15 cellular contexts compared by ENCODE assay signal in genomic region chr20:63982937-63983336, GRCh38. TPM values are rescaled to one million over a fixed set of nuclear protein-coding genes. Genes with fewer than 3 reads are reported as not detected.
DNase-seq lines count a peak whose midpoint lies in the region; ATAC-seq and TF ChIP-seq lines count a peak whose summit lies in the region.
"Had no signal": no experiment of that assay in that cellular context is flagged by ENCODE, and none has a peak within 500 bp of the region (broad histone marks: within the 10 kb centered on the region; RNA-seq: fewer than 3 reads in every experiment).

No MANE protein-coding gene starts in this region.

- peaks cover 44% of the 10 kb centered on the region for H4K20me1 ChIP-seq in BLaER1

- no peaks in the 10 kb centered on the region for H3K9me3 Mint-ChIP-seq in CD8-positive, alpha-beta memory T cell
- no peaks in the 10 kb centered on the region for H3K9me3 Mint-ChIP-seq in activated CD4-positive, alpha-beta memory T cell treated with anti-CD3 and anti-CD28 coated beads, Interleukin-2, amount 10 ng/mL, durations not matched to agents 7 days and 5 days

- H2BK12ac ChIP-seq in mesenchymal stem cell (ENCODE audit: low read length in 2 of 2) = no peak overlapping the region

- no peak overlapping the region for H2BK15ac ChIP-seq in mesenchymal stem cell (ENCODE audit: low read depth, poor library complexity, severe bottlenecking)

- H3K27ac ChIP-seq in BLaER1 (no peak overlapping the region), mesenchymal stem cell (ENCODE audit: low read length, poor library complexity, severe bottlenecking) (no peak overlapping the region), upper lobe of right lung (no peak overlapping the region)
- H3K27ac ChIP-seq in CD8-positive, alpha-beta memory T cell (ENCODE audit: low read depth, low read length) = no peak overlapping the region
- H3K27ac ChIP-seq: C4-2B, dorsolateral prefrontal cortex, transverse colon, WERI-Rb-1 had no signal

- H3K4me3 ChIP-seq in BLaER1 = no peak overlapping the region
- no peak overlapping the region for H3K4me3 ChIP-seq in CD8-positive, alpha-beta memory T cell (ENCODE audit: low read length)
- H3K4me3 ChIP-seq in mesenchymal stem cell (ENCODE audit: insufficient read depth in 1 of 2, low read depth in 1 of 2, low read length in 2 of 2) = no peak overlapping the region
- H3K4me3 ChIP-seq in upper lobe of right lung = no peak overlapping the region
- H3K4me3 ChIP-seq: transverse colon had no signal

- peaks cover 44 to 53% (median 49%) of the 10 kb centered on the region in 3 donors for H3K4me1 Mint-ChIP-seq in CD8-positive, alpha-beta memory T cell
- peaks cover 42% of the 10 kb centered on the region for H3K4me1 Mint-ChIP-seq in activated CD4-positive, alpha-beta memory T cell treated with anti-CD3 and anti-CD28 coated beads, Interleukin-2, amount 10 ng/mL, durations not matched to agents 7 days and 5 days

- no peak overlapping the region for H2AFZ ChIP-seq in mesenchymal stem cell (ENCODE audit: low read depth, low read length)

- H3K18ac ChIP-seq in mesenchymal stem cell (ENCODE audit: low read depth in 1 of 2, low read length in 2 of 2) = no peak overlapping the region

- H3K4me1 ChIP-seq in BLaER1 (peaks cover 41% of the 10 kb centered on the region), mesenchymal stem cell (ENCODE audit: control insufficient read depth, insufficient read depth, low read depth, low read length) (peaks cover 35% of the 10 kb centered on the region), upper lobe of right lung (peaks cover 30% of the 10 kb centered on the region)
- H3K4me1 ChIP-seq in CD8-positive, alpha-beta memory T cell (ENCODE audit: insufficient read depth, low read length) = peaks cover 37% of the 10 kb centered on the region

- H3K4me2 ChIP-seq in BLaER1 = peak overlapping the region; percentile 97; the same call in 1 of the 2 replicates
- H3K4me2 ChIP-seq in mesenchymal stem cell (ENCODE audit: low read length, poor library complexity, severe bottlenecking) = no peak overlapping the region

- H3K4ac ChIP-seq in mesenchymal stem cell (ENCODE audit: low read depth in 1 of 2, low read length in 2 of 2) = no peak overlapping the region

- H3K27me3 ChIP-seq in BLaER1 (no peaks in the 10 kb centered on the region), mesenchymal stem cell (ENCODE audit: control insufficient read depth in 1 of 2, insufficient read depth in 1 of 2, low read length in 2 of 2) (no peaks in the 10 kb centered on the region), upper lobe of right lung (no peaks in the 10 kb centered on the region)
- no peaks in the 10 kb centered on the region for H3K27me3 ChIP-seq in CD8-positive, alpha-beta memory T cell (ENCODE audit: insufficient read depth, low read length, poor library complexity, severe bottlenecking)
- H3K27me3 ChIP-seq: transverse colon had no signal

- H4K91ac ChIP-seq in mesenchymal stem cell (ENCODE audit: low read length) = no peak overlapping the region

- peak overlapping the region in 6 of 8 donors; percentile 18 to 95 (median 80) for H3K27ac Mint-ChIP-seq in CD8-positive, alpha-beta memory T cell
- H3K27ac Mint-ChIP-seq in activated CD4-positive, alpha-beta memory T cell treated with anti-CD3 and anti-CD28 coated beads, Interleukin-2, amount 10 ng/mL, durations not matched to agents 7 days and 5 days = no peak overlapping the region

- TF ChIP-seq CTCF in upper lobe of right lung (IDR thresholded peaks at IDR 0.05) = no peak

- H3K27me3 Mint-ChIP-seq in CD8-positive, alpha-beta memory T cell = no peaks in the 10 kb centered on the region
- H3K27me3 Mint-ChIP-seq in activated CD4-positive, alpha-beta memory T cell treated with anti-CD3 and anti-CD28 coated beads, Interleukin-2, amount 10 ng/mL, durations not matched to agents 7 days and 5 days = no peaks in the 10 kb centered on the region

- H3K36me3 Mint-ChIP-seq in CD8-positive, alpha-beta memory T cell = peaks cover 16 to 58% (median 25%) of the 10 kb centered on the region in 3 donors
- H3K36me3 Mint-ChIP-seq in activated CD4-positive, alpha-beta memory T cell treated with anti-CD3 and anti-CD28 coated beads, Interleukin-2, amount 10 ng/mL, durations not matched to agents 7 days and 5 days (ENCODE audit: low read depth) = peaks cover 32% of the 10 kb centered on the region

- peaks cover 23% of the 10 kb centered on the region for H3K79me1 ChIP-seq in mesenchymal stem cell (replicated peaks; ENCODE audit: low read length, poor library complexity, severe bottlenecking)

- no peak overlapping the region for H3K14ac ChIP-seq in mesenchymal stem cell (ENCODE audit: low read length in 2 of 2)

- H3K36me3 ChIP-seq in BLaER1 (peaks cover 56% of the 10 kb centered on the region), mesenchymal stem cell (ENCODE audit: control insufficient read depth in 1 of 2, insufficient read depth in 2 of 2, low read depth in 1 of 2, low read length in 2 of 2) (peaks cover 35 to 47% of the 10 kb centered on the region in 2 experiments), upper lobe of right lung (peaks cover 45% of the 10 kb centered on the region)
- H3K36me3 ChIP-seq in CD8-positive, alpha-beta memory T cell (ENCODE audit: insufficient read depth, low read length) = peaks cover 28% of the 10 kb centered on the region

- no peak overlapping the region for H2BK120ac ChIP-seq in mesenchymal stem cell (ENCODE audit: low read depth, low read length)

- CTCF ChIA-PET in CD8-positive, alpha-beta memory T cell (lab: Charles Lee) = interaction anchor here (1.0 to 1.8 kb wide), 3 partner anchors 53 to 95 kb away, joined by 3 to 7 read pairs (median 4); partner anchors contain the start of gene C20orf204
- CTCF ChIA-PET in activated CD4-positive, alpha-beta memory T cell treated with anti-CD3 and anti-CD28 coated beads, Interleukin-2, amount 10 ng/mL, durations not matched to agents 7 days and 5 days (lab: Charles Lee) = interaction anchor here (4.1 kb wide), 1 partner anchor 56 kb away, joined by 117 read pairs; the partner anchor contains the start of gene C20orf204

- no peak overlapping the region for H4K8ac ChIP-seq in mesenchymal stem cell (ENCODE audit: low read length)

- H3K9me3 ChIP-seq in BLaER1 (no peaks in the 10 kb centered on the region), mesenchymal stem cell (ENCODE audit: control insufficient read depth, low read length) (no peaks in the 10 kb centered on the region), upper lobe of right lung (no peaks in the 10 kb centered on the region)
- H3K9me3 ChIP-seq in CD8-positive, alpha-beta memory T cell (ENCODE audit: low read length) = no peaks in the 10 kb centered on the region
- H3K9me3 ChIP-seq: transverse colon had no signal

- intact Hi-C loops in upper lobe of right lung (cut with DNase I) = no loop called here

- ATAC-seq in upper lobe of right lung (no peak), HG03025 (IDR thresholded peaks at IDR 0.05; ENCODE audit: low FRiP score, unreplicated experiment) (no peak)
- ATAC-seq: left cardiac atrium had no signal

- POLR2A ChIA-PET in CD8-positive, alpha-beta memory T cell (lab: Charles Lee) = interaction anchor here (0.6 to 3.4 kb wide), 2 partner anchors 56 to 272 kb away, joined by 8 to 15 read pairs; no protein-coding TSS in a partner anchor
- POLR2A ChIA-PET in activated CD4-positive, alpha-beta memory T cell treated with anti-CD3 and anti-CD28 coated beads, Interleukin-2, amount 10 ng/mL, durations not matched to agents 7 days and 5 days (lab: Charles Lee) = interaction anchor here (0.6 to 4.3 kb wide), 3 partner anchors 56 to 118 kb away, joined by 3 to 83 read pairs (median 24); partner anchors contain the start of genes C20orf204 and TPD52L2

- peak in 1 of 5 donors; percentile 29 for DNase-seq in CD8-positive, alpha-beta memory T cell
- DNase-seq in activated CD4-positive, alpha-beta memory T cell treated with anti-CD3 and anti-CD28 coated beads, Interleukin-2, amount 10 ng/mL, durations not matched to agents 7 days and 5 days = no peak
- no peak for DNase-seq in mesenchymal stem cell
- DNase-seq in upper lobe of right lung = no peak
- no peak for DNase-seq in NCI-H2107 (lab: John Stamatoyannopoulos, UW)
- no peak for DNase-seq in NCI-H69 (lab: John Stamatoyannopoulos, UW)
- DNase-seq: dorsolateral prefrontal cortex, hippocampal formation, left cardiac atrium, transverse colon, WERI-Rb-1 had no signal

- H3K9ac ChIP-seq in BLaER1 = no peak overlapping the region
- peak overlapping the region; percentile 92 for H3K9ac ChIP-seq in mesenchymal stem cell (ENCODE audit: low read length)

- no peak overlapping the region for H2AK5ac ChIP-seq in mesenchymal stem cell (ENCODE audit: low read length, severe bottlenecking)

- 94% methylated on average over 14 of the region's 14 CpGs for WGBS in mesenchymal stem cell

- peak overlapping the region; percentile 44 to 92 (median 68) for H3K4me3 Mint-ChIP-seq in CD8-positive, alpha-beta memory T cell
- peak overlapping the region; percentile 19 for H3K4me3 Mint-ChIP-seq in activated CD4-positive, alpha-beta memory T cell treated with anti-CD3 and anti-CD28 coated beads, Interleukin-2, amount 10 ng/mL, durations not matched to agents 7 days and 5 days

- H3K23ac ChIP-seq in mesenchymal stem cell (ENCODE audit: low read length in 2 of 2) = no peak overlapping the region

- no peak overlapping the region for H2BK5ac ChIP-seq in mesenchymal stem cell (ENCODE audit: low read depth, low read length, poor library complexity, severe bottlenecking)

RNA-seq across cellular contexts. Expression of gene PRPF6, which starts 2.0 kb away (rescaled TPM):
- 10 to 100 TPM; 76.2 to 78.3 TPM for total RNA-seq in CD8-positive, alpha-beta memory T cell
- 97.1 TPM for polyA plus RNA-seq in CD8-positive, alpha-beta memory T cell
- 10 to 100 TPM; 58.4 to 60.4 TPM for total RNA-seq in activated CD4-positive, alpha-beta memory T cell treated with anti-CD3 and anti-CD28 coated beads, Interleukin-2, amount 10 ng/mL, durations not matched to agents 7 days and 5 days
- polyA plus RNA-seq in mesenchymal stem cell (2013, experiment 1 of 2) = 31.5 TPM
- 30.9 TPM for polyA plus RNA-seq in mesenchymal stem cell (2013, experiment 2 of 2)
- 58.9 TPM for total RNA-seq in upper lobe of right lung

RNA-seq across cellular contexts. Expression of gene SAMD10, which starts 3.5 kb away (rescaled TPM):
- total RNA-seq in CD8-positive, alpha-beta memory T cell = 10 to 100 TPM; 19.3 to 24.5 TPM
- polyA plus RNA-seq in CD8-positive, alpha-beta memory T cell = 15.6 TPM
- total RNA-seq in activated CD4-positive, alpha-beta memory T cell treated with anti-CD3 and anti-CD28 coated beads, Interleukin-2, amount 10 ng/mL, durations not matched to agents 7 days and 5 days = 10 to 100 TPM; 18.3 to 21.0 TPM
- 2.8 TPM for polyA plus RNA-seq in mesenchymal stem cell (2013, experiment 1 of 2)
- polyA plus RNA-seq in mesenchymal stem cell (2013, experiment 2 of 2) = 2.2 TPM
- total RNA-seq in upper lobe of right lung = 4.3 TPM
- total RNA-seq: SK-MEL-5 had no signal

RNA-seq across cellular contexts. Expression of gene ZNF512B, which starts 13.2 kb away (rescaled TPM):
- 10 to 100 TPM; 11.5 to 12.1 TPM for total RNA-seq in CD8-positive, alpha-beta memory T cell
- 1.0 TPM for polyA plus RNA-seq in CD8-positive, alpha-beta memory T cell
- total RNA-seq in activated CD4-positive, alpha-beta memory T cell treated with anti-CD3 and anti-CD28 coated beads, Interleukin-2, amount 10 ng/mL, durations not matched to agents 7 days and 5 days = 10 to 100 TPM; 16.5 to 16.7 TPM
- polyA plus RNA-seq in mesenchymal stem cell (2013, experiment 1 of 2) = 12.2 TPM
- 11.7 TPM for polyA plus RNA-seq in mesenchymal stem cell (2013, experiment 2 of 2)
- 17.6 TPM for total RNA-seq in upper lobe of right lung

RNA-seq across cellular contexts. Expression of gene UCKL1, which starts 26.7 kb away (rescaled TPM):
- 10 to 100 TPM; 35.7 to 36.2 TPM for total RNA-seq in CD8-positive, alpha-beta memory T cell
- 34.5 TPM for polyA plus RNA-seq in CD8-positive, alpha-beta memory T cell
- 10 to 100 TPM; 36.3 to 36.6 TPM for total RNA-seq in activated CD4-positive, alpha-beta memory T cell treated with anti-CD3 and anti-CD28 coated beads, Interleukin-2, amount 10 ng/mL, durations not matched to agents 7 days and 5 days
- polyA plus RNA-seq in mesenchymal stem cell (2013, experiment 1 of 2) = 21.1 TPM
- polyA plus RNA-seq in mesenchymal stem cell (2013, experiment 2 of 2) = 20.1 TPM
- total RNA-seq in upper lobe of right lung = 38.9 TPM

RNA-seq across cellular contexts. Expression of gene C20orf204, which starts 53.0 kb away (rescaled TPM):
- 1 to 10 TPM; 2.4 to 2.7 TPM for total RNA-seq in CD8-positive, alpha-beta memory T cell
- 0.40 TPM for polyA plus RNA-seq in CD8-positive, alpha-beta memory T cell
- 1 to 10 TPM; 6.9 to 7.2 TPM for total RNA-seq in activated CD4-positive, alpha-beta memory T cell treated with anti-CD3 and anti-CD28 coated beads, Interleukin-2, amount 10 ng/mL, durations not matched to agents 7 days and 5 days
- 0.07 TPM for polyA plus RNA-seq in mesenchymal stem cell (2013, experiment 1 of 2)
- polyA plus RNA-seq in mesenchymal stem cell (2013, experiment 2 of 2) = 0.10 TPM
- 1.9 TPM for total RNA-seq in upper lobe of right lung
